In the genomic region with DNA sequence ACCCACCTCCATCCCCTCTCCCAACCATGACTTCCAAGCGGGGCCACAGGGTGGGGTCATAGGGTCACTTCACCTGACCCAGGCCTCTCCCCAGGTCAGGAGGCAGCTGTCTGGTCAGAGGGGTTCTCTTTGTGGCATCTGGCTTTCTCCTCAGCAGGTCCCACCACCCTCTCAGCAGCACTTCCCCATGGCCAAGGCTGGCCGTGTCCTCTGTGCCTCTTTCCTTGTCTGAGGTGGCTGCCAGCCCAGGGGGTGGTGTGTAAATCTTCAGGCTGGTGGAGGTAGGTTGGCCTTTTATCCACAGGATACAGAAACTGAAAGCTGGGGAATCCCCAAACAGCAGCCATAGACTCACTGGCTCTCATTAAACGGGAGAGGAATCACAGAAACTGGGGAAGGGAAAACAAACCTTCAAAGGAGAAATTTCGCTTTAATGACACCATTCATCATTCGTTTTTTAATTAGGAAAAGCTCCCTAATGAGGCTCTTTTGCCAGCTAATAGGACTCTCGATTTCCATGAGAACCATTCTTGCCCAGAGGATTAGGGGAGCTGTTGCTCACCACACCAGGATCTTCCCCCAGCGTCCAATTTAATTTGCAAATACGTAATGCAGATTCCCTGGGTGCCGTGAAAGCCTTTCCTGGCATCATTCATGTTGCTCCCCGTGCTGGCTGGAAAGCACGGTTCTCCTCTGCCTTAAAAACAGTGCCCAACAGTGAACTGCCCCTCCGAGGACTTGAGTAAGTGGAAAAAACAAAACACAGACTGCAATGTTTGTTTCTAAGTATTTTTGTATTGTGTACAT, we compare ENCODE assay signal across 9 cellular contexts. TPM values are rescaled to one million over a fixed set of nuclear protein-coding genes. Genes with fewer than 3 reads are reported as not detected.
DNase-seq lines count a peak whose midpoint lies in the region; ATAC-seq and TF ChIP-seq lines count a peak whose summit lies in the region.
"Had no signal": no experiment of that assay in that cellular context is flagged by ENCODE, and none has a peak within 500 bp of the region (broad histone marks: within the 10 kb centered on the region; RNA-seq: fewer than 3 reads in every experiment).

No MANE protein-coding gene starts in this region.

- peak overlapping the region; percentile 81 for H3K27ac Mint-ChIP-seq in activated naive CD4-positive, alpha-beta T cell treated with anti-CD3 and anti-CD28 coated beads, Interleukin-2, amount 10 ng/mL, durations not matched to agents 7 days and 5 days
- H3K27ac Mint-ChIP-seq: activated B cell treated with CpG ODN at 0.5 μM for 24 hours had no signal

- H3K9ac ChIP-seq in HUES64 (ENCODE audit: low read depth, low read length) = no peak overlapping the region

- no peaks in the 10 kb centered on the region for H3K9me3 Mint-ChIP-seq in activated naive CD4-positive, alpha-beta T cell treated with anti-CD3 and anti-CD28 coated beads, Interleukin-2, amount 10 ng/mL, durations not matched to agents 7 days and 5 days
- H3K9me3 Mint-ChIP-seq: activated B cell treated with CpG ODN at 0.5 μM for 24 hours had no signal

- no peak overlapping the region for H3K4me3 ChIP-seq in HUES64 (ENCODE audit: low read length)
- no peak overlapping the region for H3K4me3 ChIP-seq in hepatocyte

- no peaks in the 10 kb centered on the region for H3K36me3 ChIP-seq in HUES64 (ENCODE audit: insufficient read depth, low read length)
- no peaks in the 10 kb centered on the region for H3K36me3 ChIP-seq in hepatocyte (replicated peaks; ENCODE audit: insufficient read depth, low read depth)

- H4K20me1 ChIP-seq in hepatocyte (ENCODE audit: insufficient read depth, poor library complexity, severe bottlenecking) = no peaks in the 10 kb centered on the region

- no peak for TF ChIP-seq CTCF in hepatocyte (IDR thresholded peaks at IDR 0.05; ENCODE audit: poor library complexity)

- H3K4me1 ChIP-seq in HUES64 (ENCODE audit: insufficient read depth, low read length) (peaks cover 14% of the 10 kb centered on the region), hepatocyte (ENCODE audit: insufficient read depth) (no peaks in the 10 kb centered on the region)

- no peak overlapping the region for H3K4me2 ChIP-seq in hepatocyte

- H2AFZ ChIP-seq in hepatocyte = no peak overlapping the region

- peak; percentile 81 for DNase-seq in A172 (ENCODE audit: low spot score)
- peak; percentile 73 for DNase-seq in activated naive CD4-positive, alpha-beta T cell treated with anti-CD3 and anti-CD28 coated beads, Interleukin-2, amount 10 ng/mL, durations not matched to agents 7 days and 5 days
- DNase-seq in kidney tubule cell (ENCODE audit: low spot score) = peak; percentile 85
- peak; percentile 22 for DNase-seq in superior temporal gyrus (ENCODE audit: extremely low spot score)
- DNase-seq in hepatocyte (ENCODE audit: low spot score) = no peak
- DNase-seq in NAMALWA (ENCODE audit: low spot score) = no peak
- DNase-seq: activated B cell treated with CpG ODN at 0.5 μM for 24 hours had no signal

- peaks cover 1% of the 10 kb centered on the region for H3K36me3 Mint-ChIP-seq in activated naive CD4-positive, alpha-beta T cell treated with anti-CD3 and anti-CD28 coated beads, Interleukin-2, amount 10 ng/mL, durations not matched to agents 7 days and 5 days

- H3K4me1 Mint-ChIP-seq in activated naive CD4-positive, alpha-beta T cell treated with anti-CD3 and anti-CD28 coated beads, Interleukin-2, amount 10 ng/mL, durations not matched to agents 7 days and 5 days = peaks cover 60% of the 10 kb centered on the region

- no peaks in the 10 kb centered on the region for H3K9me2 ChIP-seq in hepatocyte (replicated peaks; ENCODE audit: insufficient read depth)

- peaks cover 6% of the 10 kb centered on the region for H3K27me3 Mint-ChIP-seq in activated naive CD4-positive, alpha-beta T cell treated with anti-CD3 and anti-CD28 coated beads, Interleukin-2, amount 10 ng/mL, durations not matched to agents 7 days and 5 days
- H3K27me3 Mint-ChIP-seq: activated B cell treated with CpG ODN at 0.5 μM for 24 hours had no signal

- H3K4me3 Mint-ChIP-seq in activated naive CD4-positive, alpha-beta T cell treated with anti-CD3 and anti-CD28 coated beads, Interleukin-2, amount 10 ng/mL, durations not matched to agents 7 days and 5 days = peak overlapping the region; percentile 9
- H3K4me3 Mint-ChIP-seq: activated B cell treated with CpG ODN at 0.5 μM for 24 hours had no signal

- ATAC-seq in HG03175 (IDR thresholded peaks at IDR 0.05; ENCODE audit: unreplicated experiment) = no peak

- no peaks in the 10 kb centered on the region for H3K79me2 ChIP-seq in hepatocyte

- CTCF ChIA-PET in activated naive CD4-positive, alpha-beta T cell treated with anti-CD3 and anti-CD28 coated beads, Interleukin-2, amount 10 ng/mL, durations not matched to agents 7 days and 5 days (lab: Charles Lee) = interaction anchor here (0.9 kb wide), 1 partner anchor 196 kb away, joined by 3 read pairs; no protein-coding TSS in a partner anchor

- H3K9me3 ChIP-seq in HUES64 (ENCODE audit: insufficient read depth, low read depth, low read length) = no peaks in the 10 kb centered on the region
- H3K9me3 ChIP-seq in hepatocyte (ENCODE audit: low read depth) = no peaks in the 10 kb centered on the region

- H3K27ac ChIP-seq in HUES64 (ENCODE audit: low read depth, low read length) = peak overlapping the region; percentile 20; the same call in 1 of the 2 replicates
- no peak overlapping the region for H3K27ac ChIP-seq in hepatocyte

- no peaks in the 10 kb centered on the region for H3K27me3 ChIP-seq in HUES64 (ENCODE audit: insufficient read depth, low read length)
- no peaks in the 10 kb centered on the region for H3K27me3 ChIP-seq in hepatocyte

- WGBS in HUES64 = 37% methylated on average over 11 of the region's 12 CpGs
- 57% methylated on average over 12 of the region's 12 CpGs for WGBS in hepatocyte (ENCODE audit: low lambda C conversion rate, missing lambda C conversion rate)

RNA-seq across cellular contexts. Expression of a gene that starts 18.0 kb away (rescaled TPM):
- total RNA-seq in A172 (2014; rRNA removed; shearing (Covaris generic)) = 75.6 and 89.5 TPM in 2 replicates
- 31.6 TPM for polyA plus RNA-seq in HUES64 (2013, experiment 1 of 2)
- 37.4 TPM for polyA plus RNA-seq in HUES64 (2013, experiment 2 of 2)
- total RNA-seq in hepatocyte = 20.1 and 25.7 TPM in 2 replicates
- polyA plus RNA-seq in hepatocyte = 13.5 and 16.0 TPM in 2 replicates

RNA-seq across cellular contexts. Expression of a gene that starts 26.0 kb away (rescaled TPM):
- 221 and 227 TPM in 2 replicates for total RNA-seq in A172 (2014; rRNA removed; shearing (Covaris generic))
- polyA plus RNA-seq in HUES64 (2013, experiment 1 of 2) = 232 TPM
- polyA plus RNA-seq in HUES64 (2013, experiment 2 of 2) = 217 TPM
- 138 and 161 TPM in 2 replicates for total RNA-seq in hepatocyte
- polyA plus RNA-seq in hepatocyte = 137 and 138 TPM in 2 replicates

RNA-seq across cellular contexts. Expression of a gene that starts 58.4 kb away (rescaled TPM):
- total RNA-seq in A172 (2014; rRNA removed; shearing (Covaris generic)) = 3.7 TPM in 2 replicates
- 5.7 TPM for polyA plus RNA-seq in HUES64 (2013, experiment 1 of 2)
- polyA plus RNA-seq in HUES64 (2013, experiment 2 of 2) = 5.7 TPM
- total RNA-seq in hepatocyte = 0.36 and 0.70 TPM in 2 replicates
- 0.18 and 0.28 TPM in 2 replicates for polyA plus RNA-seq in hepatocyte

Comparison
In these comparisons a context has a peak if more than half of its experiments do, and no peak if none do; other contexts are left out.
1. DNase-seq: peak in A172 (single experiment), activated naive CD4-positive, alpha-beta T cell treated with anti-CD3 and anti-CD28 coated beads, Interleukin-2, amount 10 ng/mL, durations not matched to agents 7 days and 5 days (single experiment), kidney tubule cell (single experiment) and superior temporal gyrus (single experiment); none in hepatocyte (single experiment) and NAMALWA (single experiment).